ENCODE assay signal across 7 cellular contexts in the genomic region with DNA sequence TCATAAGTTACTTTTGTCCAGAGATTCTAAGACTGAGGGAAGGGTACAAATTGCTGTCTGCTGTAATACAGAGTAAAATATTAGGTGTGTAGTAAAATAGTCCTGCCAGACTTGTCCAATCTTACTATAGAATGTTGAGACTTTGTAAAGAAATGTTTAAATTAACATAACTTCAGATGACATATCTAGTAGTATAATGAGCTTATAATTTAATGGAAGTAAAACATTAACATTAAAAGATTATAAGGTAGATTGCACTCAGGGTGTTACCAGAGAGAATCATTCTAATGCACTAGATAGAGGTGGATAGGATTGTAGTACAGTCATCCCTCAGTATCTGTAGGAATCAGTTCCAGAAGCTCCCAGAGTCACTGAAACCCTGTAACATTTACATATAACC.
"Had no signal": no experiment of that assay in that cellular context is flagged by ENCODE, and none has a peak within 500 bp of the region (broad histone marks: within the 10 kb centered on the region; RNA-seq: fewer than 3 reads in every experiment).

No MANE protein-coding gene starts in this region.

- FAIRE-seq: GM12878, GM12891, GM12892, GM18507, GM19239 had no signal

- ATAC-seq: GM12878 had no signal

- DNase-seq: GDM1, GF-D8 had no signal

- H3K4me3 ChIP-seq: GM12878 had no signal
